In the genomic region with DNA sequence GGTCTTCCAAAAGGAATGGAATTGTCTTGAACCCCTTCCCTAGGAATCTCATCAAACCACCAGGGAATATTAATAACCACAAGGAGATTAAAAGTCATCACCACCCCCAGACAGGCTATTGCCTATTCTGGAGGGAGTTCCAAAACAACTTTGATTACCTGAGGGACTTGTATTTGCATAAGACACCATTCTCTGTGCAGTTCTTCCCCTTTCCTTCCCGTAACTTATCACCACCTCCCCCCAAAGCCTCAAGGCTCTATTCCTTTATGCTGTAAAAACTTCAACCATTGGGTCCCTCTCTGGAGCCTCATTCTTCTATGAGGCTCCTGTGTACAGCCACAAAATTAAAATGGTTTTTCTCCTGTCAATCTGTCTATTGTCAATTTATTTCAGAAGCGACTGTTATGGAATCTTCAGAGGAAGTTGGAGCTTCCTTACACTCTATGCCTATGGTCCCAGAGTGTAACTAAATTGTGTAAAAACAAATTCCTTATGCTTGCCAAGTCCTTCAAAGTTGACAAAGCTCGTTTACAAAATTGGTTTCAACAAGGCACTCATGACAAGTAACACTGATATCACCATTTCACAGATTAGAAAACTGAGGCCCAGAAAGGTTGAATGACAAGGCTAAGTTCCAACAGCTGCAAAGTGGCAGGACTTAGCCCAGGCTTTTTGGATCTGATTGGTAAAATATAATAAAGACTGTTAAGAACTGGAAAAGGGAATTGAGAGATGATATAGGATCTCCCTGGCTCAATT, we compare ENCODE assay signal across 25 cellular contexts.
"Had no signal": no experiment of that assay in that cellular context is flagged by ENCODE, and none has a peak within 500 bp of the region (broad histone marks: within the 10 kb centered on the region; RNA-seq: fewer than 3 reads in every experiment).

No MANE protein-coding gene starts in this region.

- H3K36me3 ChIP-seq: brain microvascular endothelial cell, esophagus squamous epithelium, prostate gland, suprapubic skin had no signal

- DNase-seq: activated CD4-positive, alpha-beta T cell treated with anti-CD3 and anti-CD28 coated beads, Interleukin-2, amount 10 ng/mL, durations not matched to agents 24 days and 14 days; activated CD8-positive, alpha-beta memory T cell treated with anti-CD3 and anti-CD28 coated beads, Interleukin-2, amount 50 U/mL, for 48 hours; activated CD8-positive, alpha-beta T cell treated with anti-CD3 and anti-CD28 coated beads, Interleukin-2, amount 10 ng/mL, durations not matched to agents 7 days and 5 days; activated naive CD4-positive, alpha-beta T cell; activated naive CD8-positive, alpha-beta T cell treated with anti-CD3 and anti-CD28 coated beads, Interleukin-2, amount 10 ng/mL, durations not matched to agents 7 days and 5 days; anterior cingulate cortex; brain microvascular endothelial cell; cortex of kidney; effector CD4-positive, alpha-beta T cell; esophagus squamous epithelium; glutamatergic neuron; left ventricle myocardium superior; mesenchymal stem cell; occipital lobe; small intestine; stimulated activated CD4-positive, alpha-beta T cell treated with anti-CD3 and anti-CD28 coated beads, Interleukin-4, amount 100 ng/mL, for 24 hours; stimulated activated naive CD8-positive, alpha-beta T cell treated with anti-CD3 and anti-CD28 coated beads, Interleukin-15, Interleukin-2, amounts not matched to agents 100 U/mL and 50 U/mL, for 24 hours; T1000; trophoblast cell had no signal

- H3K4me3 Mint-ChIP-seq: activated CD4-positive, alpha-beta T cell treated with anti-CD3 and anti-CD28 coated beads, Interleukin-2, amount 10 ng/mL, durations not matched to agents 24 days and 14 days; activated CD8-positive, alpha-beta T cell treated with anti-CD3 and anti-CD28 coated beads, Interleukin-2, amount 10 ng/mL, durations not matched to agents 7 days and 5 days; activated naive CD8-positive, alpha-beta T cell treated with anti-CD3 and anti-CD28 coated beads, Interleukin-2, amount 10 ng/mL, durations not matched to agents 7 days and 5 days; central memory CD8-positive, alpha-beta T cell; nephron; WTC11 had no signal

- H3K27me3 ChIP-seq: brain microvascular endothelial cell, esophagus squamous epithelium, suprapubic skin had no signal

- H3K4me3 ChIP-seq: esophagus squamous epithelium, prostate gland, suprapubic skin had no signal

- H3K9me3 ChIP-seq: esophagus squamous epithelium, prostate gland, suprapubic skin had no signal

- H3K9me3 Mint-ChIP-seq: activated CD4-positive, alpha-beta T cell treated with anti-CD3 and anti-CD28 coated beads, Interleukin-2, amount 10 ng/mL, durations not matched to agents 24 days and 14 days; activated naive CD8-positive, alpha-beta T cell treated with anti-CD3 and anti-CD28 coated beads, Interleukin-2, amount 10 ng/mL, durations not matched to agents 7 days and 5 days; central memory CD8-positive, alpha-beta T cell; nephron; WTC11 had no signal

- H3K4me1 ChIP-seq: prostate gland had no signal

- H3K27ac Mint-ChIP-seq: activated CD4-positive, alpha-beta T cell treated with anti-CD3 and anti-CD28 coated beads, Interleukin-2, amount 10 ng/mL, durations not matched to agents 24 days and 14 days; activated naive CD8-positive, alpha-beta T cell treated with anti-CD3 and anti-CD28 coated beads, Interleukin-2, amount 10 ng/mL, durations not matched to agents 7 days and 5 days; WTC11 had no signal

- H3K36me3 Mint-ChIP-seq: activated naive CD8-positive, alpha-beta T cell treated with anti-CD3 and anti-CD28 coated beads, Interleukin-2, amount 10 ng/mL, durations not matched to agents 7 days and 5 days; WTC11 had no signal

- H3K27me3 Mint-ChIP-seq: activated CD4-positive, alpha-beta T cell treated with anti-CD3 and anti-CD28 coated beads, Interleukin-2, amount 10 ng/mL, durations not matched to agents 24 days and 14 days; central memory CD8-positive, alpha-beta T cell had no signal

- ATAC-seq: activated CD8-positive, alpha-beta T cell treated with anti-CD3 and anti-CD28 coated beads, Interleukin-2, amount 10 ng/mL, durations not matched to agents 7 days and 5 days; left ventricle myocardium superior; right cardiac atrium; stimulated activated naive CD8-positive, alpha-beta T cell treated with anti-CD3 and anti-CD28 coated beads, Interleukin-15, Interleukin-2, amounts not matched to agents 100 U/mL and 50 U/mL, for 24 hours; WTC11 had no signal

- H3K27ac ChIP-seq: brain microvascular endothelial cell, esophagus squamous epithelium, prostate gland, suprapubic skin had no signal
